In the genomic region with DNA sequence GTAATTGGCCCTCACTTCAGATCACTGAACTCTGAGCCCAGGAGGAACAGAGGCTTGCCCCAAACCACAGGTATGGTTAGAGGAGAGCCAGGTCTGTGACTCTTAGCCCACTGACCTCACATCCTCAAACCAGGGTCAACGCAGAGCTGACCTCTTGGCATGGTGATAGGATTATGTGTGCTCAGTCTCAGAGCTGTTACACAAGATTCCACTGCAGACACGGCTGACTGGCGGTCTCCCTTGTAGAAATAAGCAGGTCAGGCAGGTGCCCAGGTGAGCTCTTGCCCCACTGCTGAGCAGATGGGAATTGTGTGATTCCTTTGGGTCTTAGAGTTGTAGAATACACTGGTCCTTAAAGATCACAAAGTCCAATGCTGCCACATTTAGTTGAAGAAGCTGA, we compare ENCODE assay signal across 20 cellular contexts.
"Had no signal": no experiment of that assay in that cellular context is flagged by ENCODE, and none has a peak within 500 bp of the region (broad histone marks: within the 10 kb centered on the region; RNA-seq: fewer than 3 reads in every experiment).

No MANE protein-coding gene starts in this region.

- DNase-seq: activated CD4-positive, alpha-beta T cell treated with anti-CD3 and anti-CD28 coated beads for 48 hours; activated CD4-positive, alpha-beta T cell treated with anti-CD3 and anti-CD28 coated beads, Interleukin-2, amount 50 U/mL, for 4 hours; activated CD4-positive, CD25-positive, alpha-beta regulatory T cell treated with anti-CD3 and anti-CD28 coated beads, Interleukin-2, amount 50 U/mL, for 72 hours; activated CD8-positive, alpha-beta memory T cell treated with anti-CD3 and anti-CD28 coated beads, Interleukin-2, amount 50 U/mL, for 48 hours; activated CD8-positive, alpha-beta T cell treated with anti-CD3 and anti-CD28 coated beads, Interleukin-2, amount 10 ng/mL, durations not matched to agents 7 days and 5 days; activated effector memory CD4-positive, alpha-beta T cell treated with anti-CD3 and anti-CD28 coated beads, Interleukin-2, amount 50 U/mL, for 16 hours; activated naive CD4-positive, alpha-beta T cell treated with Interleukin-2 at 50 U/mL for 16 hours; activated T-cell treated with anti-CD3 and anti-CD28 coated beads, Interleukin-2, amount 50 U/mL, for 1 hour; amygdala; KG1; NCI-H1092 treated with DMSO at 0.1 percent for 48 hours; NCI-H1417 treated with DMSO at 0.1 percent for 48 hours; NCI-H1694 treated with DMSO at 0.1 percent for 48 hours; NCI-H2029 treated with DMSO at 0.1 percent for 48 hours; NCI-H345; NCI-H510A; NCI-H69; SHP77 treated with DMSO at 0.1 percent for 48 hours; T-helper 17 cell; T-helper 9 cell had no signal
